In genomic region chr19:39327318-39327717, GRCh38 we compare ENCODE assay signal across 1 cellular context.
TF ChIP-seq lines count a peak whose summit lies in the region.

No MANE protein-coding gene starts in this region.

TF ChIP-seq in GM23338, 12 proteins besides CTCF, POLR2A, EP300 and RAD21:
- no peak for TF ChIP-seq REST (IDR thresholded peaks at IDR 0.05; ENCODE audit: unreplicated experiment)
